ENCODE assay signal across 15 cellular contexts in genomic region chr14:104392396-104393198, GRCh38.
DNase-seq lines count a peak whose midpoint lies in the region; ATAC-seq and TF ChIP-seq lines count a peak whose summit lies in the region.
"Had no signal": no experiment of that assay in that cellular context is flagged by ENCODE, and none has a peak within 500 bp of the region (broad histone marks: within the 10 kb centered on the region; RNA-seq: fewer than 3 reads in every experiment).

No MANE protein-coding gene starts in this region.

- H2BK15ac ChIP-seq in H9 (ENCODE audit: low read depth, low read length): no peak overlapping the region

- H3K4me1 Mint-ChIP-seq in activated T-cell treated with anti-CD3 and anti-CD28 coated beads, Interleukin-2, amount 50 U/mL, for 24 hours (ENCODE audit: low read depth): peaks cover 70% of the 10 kb centered on the region
- H3K4me1 Mint-ChIP-seq in activated T-cell treated with anti-CD3 and anti-CD28 coated beads, Interleukin-2, amount 50 U/mL, for 72 hours (ENCODE audit: low read depth): peaks cover 50% of the 10 kb centered on the region
- peaks cover 13 to 25% of the 10 kb centered on the region in 2 experiments for H3K4me1 Mint-ChIP-seq in H9
- no peaks in the 10 kb centered on the region for H3K4me1 Mint-ChIP-seq in endothelial cell (ENCODE audit: unreplicated experiment)

- no peak overlapping the region for H2BK20ac ChIP-seq in H9 (ENCODE audit: low read depth, low read length, poor library complexity, severe bottlenecking)

- H3K27ac ChIP-seq in H9 (ENCODE audit: insufficient read length, low read depth, low read length) (no peak overlapping the region), right atrium auricular region (no peak overlapping the region)
- H3K27ac ChIP-seq: thyroid gland had no signal

- no peak overlapping the region for H2AK5ac ChIP-seq in H9 (ENCODE audit: insufficient read length, low read length)

- no peak overlapping the region for H4K5ac ChIP-seq in H9 (ENCODE audit: insufficient read length, low read depth, low read length)

- no peak overlapping the region; the same call in 1 of the 2 replicates for H3K14ac ChIP-seq in H9 (ENCODE audit: insufficient read depth, low read length)

- WGBS in H9 (ENCODE audit: extremely low coverage, insufficient read length, low lambda C conversion rate): no CpG with 5 or more reads among the region's 28 CpGs

- H3T11ph ChIP-seq in H9 (ENCODE audit: low read length): no peak overlapping the region

- no peak overlapping the region for H3K23ac ChIP-seq in H9 (ENCODE audit: insufficient read length, low read depth, low read length)

- H3K9me3 ChIP-seq in H9 (ENCODE audit: control insufficient read depth, low read depth, low read length) (no peaks in the 10 kb centered on the region), right atrium auricular region (peaks cover 0 to 6% of the 10 kb centered on the region in 2 donors)
- H3K9me3 ChIP-seq: thyroid gland had no signal

- no peaks in the 10 kb centered on the region for H3K79me1 ChIP-seq in H9 (ENCODE audit: insufficient read depth, low read depth, low read length, poor library complexity, severe bottlenecking)

- H3K56ac ChIP-seq in H9 (ENCODE audit: insufficient read length, low read depth, low read length): no peak overlapping the region

- peak; percentile 30 for DNase-seq in activated T-cell treated with anti-CD3 and anti-CD28 coated beads, Interleukin-2, amount 50 U/mL, for 24 hours
- DNase-seq in activated T-cell treated with anti-CD3 and anti-CD28 coated beads, Interleukin-2, amount 50 U/mL, for 72 hours: no peak
- DNase-seq in H9 (peak; percentile 17), right atrium auricular region (ENCODE audit: low spot score) (peak; percentile 34), NCI-H226 (no peak), superior temporal gyrus (ENCODE audit: extremely low spot score) (no peak), endothelial cell (ENCODE audit: low spot score) (no peak)
- DNase-seq in stimulated activated CD8-positive, alpha-beta memory T cell treated with anti-CD3 and anti-CD28 coated beads, Interleukin-4, amount 100 ng/mL, for 48 hours: peak; percentile 17
- DNase-seq: amniotic stem cell, erythroblast, GF-D8, left colon, NCI-H1048, SIG-M5, thyroid gland had no signal

- no peak overlapping the region for H3K4ac ChIP-seq in H9 (ENCODE audit: low read depth, low read length)

- H3K4me3 Mint-ChIP-seq in activated T-cell treated with anti-CD3 and anti-CD28 coated beads, Interleukin-2, amount 50 U/mL, for 24 hours: no peak overlapping the region
- no peak overlapping the region for H3K4me3 Mint-ChIP-seq in activated T-cell treated with anti-CD3 and anti-CD28 coated beads, Interleukin-2, amount 50 U/mL, for 72 hours
- no peak overlapping the region for H3K4me3 Mint-ChIP-seq in H9
- no peak overlapping the region for H3K4me3 Mint-ChIP-seq in endothelial cell (ENCODE audit: unreplicated experiment)

- H3K27me3 Mint-ChIP-seq in activated T-cell treated with anti-CD3 and anti-CD28 coated beads, Interleukin-2, amount 50 U/mL, for 24 hours: no peaks in the 10 kb centered on the region
- H3K27me3 Mint-ChIP-seq in activated T-cell treated with anti-CD3 and anti-CD28 coated beads, Interleukin-2, amount 50 U/mL, for 72 hours (ENCODE audit: low read depth): no peaks in the 10 kb centered on the region
- H3K27me3 Mint-ChIP-seq in H9 (ENCODE audit: low read depth) (peaks cover 2% of the 10 kb centered on the region; the same call in 1 of the 2 replicates), endothelial cell (ENCODE audit: unreplicated experiment) (peaks cover 13% of the 10 kb centered on the region)

- H4K8ac ChIP-seq in H9 (replicated peaks; ENCODE audit: insufficient read length, low read depth, low read length): no peak overlapping the region

- H3K4me3 ChIP-seq in right atrium auricular region: no peak overlapping the region
- H3K4me3 ChIP-seq: thyroid gland had no signal

- H3K4me2 ChIP-seq in H9 (ENCODE audit: insufficient read depth, insufficient read length, low read length): no peak overlapping the region

- no peak for TF ChIP-seq CTCF in H9 (conservative IDR thresholded peaks at IDR 0.05)
- no peak for TF ChIP-seq CTCF in right atrium auricular region (IDR thresholded peaks at IDR 0.05)
- no peak for TF ChIP-seq CTCF in endothelial cell (IDR thresholded peaks at IDR 0.05; ENCODE audit: unreplicated experiment)

- H2BK5ac ChIP-seq in H9 (ENCODE audit: insufficient read length, low read length): no peak overlapping the region

- no peak for ATAC-seq in activated T-cell treated with anti-CD3 and anti-CD28 coated beads, Interleukin-2, amount 50 U/mL, for 72 hours (replicated peaks in 1 of 2)
- ATAC-seq: left colon had no signal

- H3K23me2 ChIP-seq in H9 (ENCODE audit: insufficient read length, low read depth, low read length, poor library complexity, severe bottlenecking): no peaks in the 10 kb centered on the region

- no peak overlapping the region for H3K18ac ChIP-seq in H9 (ENCODE audit: insufficient read length, low read depth, low read length)

- no peak overlapping the region for H2BK12ac ChIP-seq in H9 (ENCODE audit: insufficient read length, low read depth, low read length)

- no peak overlapping the region for H2BK120ac ChIP-seq in H9 (ENCODE audit: low read depth, low read length, poor library complexity, severe bottlenecking)

- no peak overlapping the region for H2AFZ ChIP-seq in H9 (ENCODE audit: low read length)

- no peak overlapping the region for H3K27ac Mint-ChIP-seq in activated T-cell treated with anti-CD3 and anti-CD28 coated beads, Interleukin-2, amount 50 U/mL, for 24 hours
- no peak overlapping the region for H3K27ac Mint-ChIP-seq in activated T-cell treated with anti-CD3 and anti-CD28 coated beads, Interleukin-2, amount 50 U/mL, for 72 hours
- H3K27ac Mint-ChIP-seq in H9 (peak overlapping the region in 1 of 3 experiments; percentile 65; a peak in 1 of 7 replicates), endothelial cell (ENCODE audit: unreplicated experiment) (no peak overlapping the region)

- no peaks in the 10 kb centered on the region for H3K36me3 Mint-ChIP-seq in activated T-cell treated with anti-CD3 and anti-CD28 coated beads, Interleukin-2, amount 50 U/mL, for 24 hours (ENCODE audit: low read depth)
- peaks cover 0 to 4% of the 10 kb centered on the region in 2 donors for H3K36me3 Mint-ChIP-seq in activated T-cell treated with anti-CD3 and anti-CD28 coated beads, Interleukin-2, amount 50 U/mL, for 72 hours (ENCODE audit: insufficient read depth in 2 of 2)
- H3K36me3 Mint-ChIP-seq in H9 (ENCODE audit: insufficient read depth in 1 of 3, low read depth in 3 of 3) (peaks cover 1 to 13% (median 5%) of the 10 kb centered on the region in 3 experiments; a peak in 6 of 7 replicates), endothelial cell (ENCODE audit: low read depth, unreplicated experiment) (peaks cover 5% of the 10 kb centered on the region)

- H3K9ac ChIP-seq in H9 (ENCODE audit: extremely low read depth, insufficient read length, low read length): no peak overlapping the region

- no peak overlapping the region for H4K91ac ChIP-seq in H9 (ENCODE audit: insufficient read length, low read depth, low read length)

- H3K9me3 Mint-ChIP-seq in activated T-cell treated with anti-CD3 and anti-CD28 coated beads, Interleukin-2, amount 50 U/mL, for 24 hours: peaks cover 7% of the 10 kb centered on the region
- H3K9me3 Mint-ChIP-seq in activated T-cell treated with anti-CD3 and anti-CD28 coated beads, Interleukin-2, amount 50 U/mL, for 72 hours: peaks cover 1 to 3% of the 10 kb centered on the region in 2 donors
- H3K9me3 Mint-ChIP-seq in H9: peaks cover 7 to 15% of the 10 kb centered on the region in 2 experiments
- peaks cover 6% of the 10 kb centered on the region for H3K9me3 Mint-ChIP-seq in endothelial cell (ENCODE audit: unreplicated experiment)

- H4K20me1 ChIP-seq in H9 (ENCODE audit: control insufficient read depth, insufficient read depth, insufficient read length): no peaks in the 10 kb centered on the region

- H3K27me3 ChIP-seq in H9 (ENCODE audit: insufficient read depth, low read length) (no peaks in the 10 kb centered on the region), right atrium auricular region (no peaks in the 10 kb centered on the region)
- H3K27me3 ChIP-seq: thyroid gland had no signal

- H3K36me3 ChIP-seq in right atrium auricular region: no peaks in the 10 kb centered on the region
- H3K36me3 ChIP-seq: thyroid gland had no signal

- no peaks in the 10 kb centered on the region for H3K4me1 ChIP-seq in H9 (ENCODE audit: insufficient read depth, low read length)
- H3K4me1 ChIP-seq in right atrium auricular region: peaks cover 0 to 25% of the 10 kb centered on the region in 2 donors

- no peaks in the 10 kb centered on the region for H3K79me2 ChIP-seq in H9 (ENCODE audit: insufficient read depth, low read length)

Comparison
In these comparisons a context has a peak if more than half of its experiments do, and no peak if none do; other contexts are left out.
1. DNase-seq: peak in activated T-cell treated with anti-CD3 and anti-CD28 coated beads, Interleukin-2, amount 50 U/mL, for 24 hours (single experiment), H9 (single experiment), right atrium auricular region (single experiment) and stimulated activated CD8-positive, alpha-beta memory T cell treated with anti-CD3 and anti-CD28 coated beads, Interleukin-4, amount 100 ng/mL, for 48 hours (single experiment); none in activated T-cell treated with anti-CD3 and anti-CD28 coated beads, Interleukin-2, amount 50 U/mL, for 72 hours (0 of 2), NCI-H226 (single experiment), superior temporal gyrus (single experiment) and endothelial cell (single experiment).